ENCODE assay signal across 11 cellular contexts in the genomic region with DNA sequence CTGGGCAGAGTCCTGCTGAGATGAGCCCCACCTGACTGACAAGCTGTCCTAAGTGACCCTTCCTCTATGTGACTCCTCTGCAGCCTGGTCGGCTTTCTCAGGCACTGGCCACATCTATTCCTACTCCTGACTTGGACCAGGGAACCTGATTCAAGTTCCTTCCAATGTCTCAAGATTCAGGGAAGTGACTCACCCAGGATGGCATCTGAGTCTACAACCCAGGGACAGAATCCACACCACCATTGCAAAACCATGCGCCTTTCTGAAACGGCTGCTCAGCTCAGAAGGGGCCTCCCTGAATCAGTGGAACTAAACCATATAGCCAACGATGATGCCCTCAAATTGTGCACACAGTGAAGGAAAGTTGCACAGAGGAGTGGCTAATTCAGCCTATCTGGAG.
DNase-seq lines count a peak whose midpoint lies in the region; ATAC-seq, FAIRE-seq and TF ChIP-seq lines count a peak whose summit lies in the region.
"Had no signal": no experiment of that assay in that cellular context is flagged by ENCODE, and none has a peak within 500 bp of the region (broad histone marks: within the 10 kb centered on the region; RNA-seq: fewer than 3 reads in every experiment).

No MANE protein-coding gene starts in this region.

- DNase-seq in AG09309 (ENCODE audit: low read depth) = peak; percentile 67
- DNase-seq in LHCN-M2 (ENCODE audit: low read depth) = peak; percentile 89
- peak in 1 of 2 donors; percentile 75 for DNase-seq in ascending aorta (ENCODE audit: low spot score in 2 of 2)
- no peak for DNase-seq in keratinocyte (ENCODE audit: low read depth, low spot score)
- no peak for DNase-seq in hepatocyte (ENCODE audit: low spot score)
- DNase-seq: effector memory CD4-positive, alpha-beta T cell; NCI-H146; posterior cingulate gyrus had no signal

- dilution Hi-C loops in keratinocyte (cut with MboI; ENCODE audit: extremely low pct_ligation_motif_present, low sequenced_read_pairs) = no loop called here

- peak; percentile 91 for FAIRE-seq in keratinocyte (lab: Jason Lieb, UNC)

- H3K27me3 ChIP-seq in ascending aorta (no peaks in the 10 kb centered on the region), keratinocyte (ENCODE audit: control insufficient read depth, extremely low read depth, insufficient read depth, low read length) (no peaks in the 10 kb centered on the region), hepatocyte (no peaks in the 10 kb centered on the region)

- peak overlapping the region; percentile 80 to 84 for H3K27ac ChIP-seq in ascending aorta
- no peak overlapping the region for H3K27ac ChIP-seq in keratinocyte (ENCODE audit: control insufficient read depth, insufficient read depth, low read length)
- H3K27ac ChIP-seq in hepatocyte = no peak overlapping the region

- no peak overlapping the region for H3K4me3 ChIP-seq in AG09309 (ENCODE audit: control insufficient read depth, low read depth, low read length)
- no peak overlapping the region for H3K4me3 ChIP-seq in ascending aorta
- no peak overlapping the region for H3K4me3 ChIP-seq in keratinocyte (ENCODE audit: control insufficient read depth in 2 of 3, extremely low read depth in 1 of 3, insufficient read depth in 2 of 3, low read depth in 1 of 3, low read length in 3 of 3)
- no peak overlapping the region for H3K4me3 ChIP-seq in hepatocyte

- no peak overlapping the region for H2AFZ ChIP-seq in keratinocyte (ENCODE audit: control insufficient read depth, low read length)
- no peak overlapping the region for H2AFZ ChIP-seq in hepatocyte

- H3K4me1 ChIP-seq in ascending aorta = peaks cover 14 to 23% of the 10 kb centered on the region in 2 donors
- peaks cover 25% of the 10 kb centered on the region for H3K4me1 ChIP-seq in keratinocyte (ENCODE audit: control insufficient read depth, extremely low read depth, insufficient read depth, low read length)
- H3K4me1 ChIP-seq in hepatocyte (ENCODE audit: insufficient read depth) = no peaks in the 10 kb centered on the region

- WGBS in hepatocyte (ENCODE audit: low lambda C conversion rate, missing lambda C conversion rate) = 82% methylated on average over 4 of the region's 4 CpGs

- H3K79me2 ChIP-seq in keratinocyte (ENCODE audit: control insufficient read depth, insufficient read depth, low read length) = no peaks in the 10 kb centered on the region
- no peaks in the 10 kb centered on the region for H3K79me2 ChIP-seq in hepatocyte

- ATAC-seq in HG03108 (IDR thresholded peaks at IDR 0.05; ENCODE audit: unreplicated experiment) (no peak), GM19351 (IDR thresholded peaks at IDR 0.05; ENCODE audit: unreplicated experiment) (no peak), HG02759 (IDR thresholded peaks at IDR 0.05; ENCODE audit: unreplicated experiment) (no peak)

- H4K20me1 ChIP-seq in keratinocyte (ENCODE audit: control insufficient read depth, extremely low read depth, insufficient read depth, low read length) (peaks cover 5% of the 10 kb centered on the region), hepatocyte (ENCODE audit: insufficient read depth, poor library complexity, severe bottlenecking) (no peaks in the 10 kb centered on the region)

- no peaks in the 10 kb centered on the region for H3K9me1 ChIP-seq in keratinocyte (ENCODE audit: control insufficient read depth, extremely low read depth, insufficient read depth, low read length)

- TF ChIP-seq CTCF in AG09309 (IDR thresholded peaks at IDR 0.05; ENCODE audit: control insufficient read depth, insufficient read depth, low read depth, low read length, missing control alignments) (no peak), ascending aorta (IDR thresholded peaks at IDR 0.05) (no peak), keratinocyte (optimal IDR thresholded peaks at IDR 0.05 in 1 of 3, IDR thresholded peaks at IDR 0.05 in 1 of 3, conservative IDR thresholded peaks at IDR 0.05 in 1 of 3; ENCODE audit: extremely low read depth in 1 of 3, insufficient read depth in 2 of 3, low read length in 3 of 3) (no peak), hepatocyte (IDR thresholded peaks at IDR 0.05; ENCODE audit: poor library complexity) (no peak)

- no peaks in the 10 kb centered on the region for H3K9me3 ChIP-seq in ascending aorta
- no peaks in the 10 kb centered on the region for H3K9me3 ChIP-seq in keratinocyte (ENCODE audit: control insufficient read depth, low read depth, low read length)
- H3K9me3 ChIP-seq in hepatocyte (ENCODE audit: low read depth) = no peaks in the 10 kb centered on the region

- H3K4me2 ChIP-seq in keratinocyte (ENCODE audit: control insufficient read depth, extremely low read depth, insufficient read depth, low read depth, low read length) (peak overlapping the region; percentile 25), hepatocyte (no peak overlapping the region)

- H3K9me2 ChIP-seq in hepatocyte (replicated peaks; ENCODE audit: insufficient read depth) = no peaks in the 10 kb centered on the region

- intact Hi-C loops in ascending aorta (cut with DNase I) = loop anchor here (2.0 kb wide), 1 partner anchor 48 kb away; no protein-coding TSS in a partner anchor

- H3K9ac ChIP-seq in keratinocyte (ENCODE audit: control insufficient read depth, extremely low read depth, insufficient read depth, low read length) = no peak overlapping the region

- no peaks in the 10 kb centered on the region for H3K36me3 ChIP-seq in ascending aorta
- no peaks in the 10 kb centered on the region for H3K36me3 ChIP-seq in keratinocyte (ENCODE audit: control insufficient read depth in 2 of 2, extremely low read depth in 1 of 2, insufficient read depth in 2 of 2, low read length in 2 of 2)
- no peaks in the 10 kb centered on the region for H3K36me3 ChIP-seq in hepatocyte (replicated peaks; ENCODE audit: insufficient read depth, low read depth)

Comparison
In these comparisons a context has a peak if more than half of its experiments do, and no peak if none do; other contexts are left out.
1. DNase-seq: peak in AG09309 (single experiment) and LHCN-M2 (single experiment); none in keratinocyte (single experiment) and hepatocyte (single experiment).
2. H3K27ac ChIP-seq: peak in ascending aorta (2 of 2); none in keratinocyte (single experiment) and hepatocyte (single experiment).